17 cellular contexts compared by ENCODE assay signal in the genomic region with DNA sequence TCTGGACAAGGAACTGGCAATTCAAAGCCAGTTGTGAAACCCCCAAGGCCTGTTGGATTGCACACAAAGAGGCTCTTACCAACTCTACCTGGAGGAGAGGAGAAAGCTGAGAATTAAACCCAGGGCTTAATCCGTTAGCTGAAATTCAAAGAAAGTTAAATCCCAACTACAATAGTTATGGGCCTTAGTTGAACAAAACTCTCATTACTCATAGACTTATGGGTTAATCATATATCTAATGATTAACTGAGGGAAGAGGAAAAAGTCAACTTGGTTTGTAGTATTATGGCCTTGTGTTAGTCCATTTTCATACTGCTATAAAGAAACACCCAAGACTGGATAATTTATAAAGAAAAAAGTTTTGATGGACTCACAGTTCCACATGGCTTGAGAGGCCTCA.
DNase-seq lines count a peak whose midpoint lies in the region; ATAC-seq and TF ChIP-seq lines count a peak whose summit lies in the region.
"Had no signal": no experiment of that assay in that cellular context is flagged by ENCODE, and none has a peak within 500 bp of the region (broad histone marks: within the 10 kb centered on the region; RNA-seq: fewer than 3 reads in every experiment).

No MANE protein-coding gene starts in this region.

- peak; percentile 60 for ATAC-seq in esophagus mucosa
- ATAC-seq in GM19452 (IDR thresholded peaks at IDR 0.05; ENCODE audit: unreplicated experiment): no peak
- ATAC-seq in CD8-positive, alpha-beta T cell: no peak
- ATAC-seq: A549 had no signal

- H3K4me1 ChIP-seq in mammary epithelial cell (ENCODE audit: insufficient read depth, low read length): peaks cover 16% of the 10 kb centered on the region
- H3K4me1 ChIP-seq in mesenchymal stem cell (ENCODE audit: control insufficient read depth, insufficient read depth, low read depth, low read length): peaks cover 6% of the 10 kb centered on the region
- no peaks in the 10 kb centered on the region for H3K4me1 ChIP-seq in CD8-positive, alpha-beta T cell (ENCODE audit: insufficient read depth, low read length)
- H3K4me1 ChIP-seq: A549 had no signal

- no peak overlapping the region for H4K8ac ChIP-seq in mesenchymal stem cell (ENCODE audit: low read length)

- no peak for TF ChIP-seq CTCF in mammary epithelial cell (conservative IDR thresholded peaks at IDR 0.05 in 1 of 2, IDR thresholded peaks at IDR 0.05 in 1 of 2; ENCODE audit: extremely low read depth in 1 of 2, insufficient read depth in 1 of 2, low read depth in 1 of 2, low read length in 2 of 2)
- no peak for TF ChIP-seq CTCF in MCF 10A (IDR thresholded peaks at IDR 0.05; ENCODE audit: unreplicated experiment)
- TF ChIP-seq CTCF in CD8-positive, alpha-beta T cell (IDR thresholded peaks at IDR 0.05): no peak

- H3K4me2 ChIP-seq in mammary epithelial cell (ENCODE audit: insufficient read depth, low read depth, low read length) (no peak overlapping the region), mesenchymal stem cell (ENCODE audit: low read length, poor library complexity, severe bottlenecking) (no peak overlapping the region)
- H3K4me2 ChIP-seq: A549, GM23338 had no signal

- H3K27me3 Mint-ChIP-seq in MCF 10A (ENCODE audit: insufficient read depth, unreplicated experiment): no peaks in the 10 kb centered on the region
- H3K27me3 Mint-ChIP-seq in CD8-positive, alpha-beta T cell (ENCODE audit: low read depth): no peaks in the 10 kb centered on the region
- H3K27me3 Mint-ChIP-seq: CD4-positive, alpha-beta T cell had no signal

- H3K9me3 Mint-ChIP-seq in MCF 10A (ENCODE audit: unreplicated experiment): no peaks in the 10 kb centered on the region
- H3K9me3 Mint-ChIP-seq in CD8-positive, alpha-beta T cell: no peaks in the 10 kb centered on the region
- H3K9me3 Mint-ChIP-seq: GM23338 had no signal

- intact Hi-C loops in mammary epithelial cell (cut with micrococcal nuclease) (no loop called here), MCF 10A (cut with micrococcal nuclease) (no loop called here)
- intact Hi-C loops in CD8-positive, alpha-beta T cell (cut with DNase I, micrococcal nuclease): no loop called here

- H3K23ac ChIP-seq in mesenchymal stem cell (ENCODE audit: low read length in 2 of 2): no peak overlapping the region

- no peaks in the 10 kb centered on the region for H3K9me3 ChIP-seq in mammary epithelial cell (replicated peaks; ENCODE audit: insufficient read depth, low read length)
- no peaks in the 10 kb centered on the region for H3K9me3 ChIP-seq in mesenchymal stem cell (ENCODE audit: control insufficient read depth, low read length)
- H3K9me3 ChIP-seq in CD8-positive, alpha-beta T cell (ENCODE audit: low read length): no peaks in the 10 kb centered on the region
- H3K9me3 ChIP-seq: A549 had no signal

- CTCF ChIA-PET in mammary epithelial cell (lab: Charles Lee; ENCODE audit: low non-redundant PET): no interaction called here
- CTCF ChIA-PET in MCF 10A (lab: Yijun Ruan, JAX): no interaction called here
- CTCF ChIA-PET in CD8-positive, alpha-beta T cell (lab: Charles Lee): interaction anchor here (0.7 kb wide), 1 partner anchor 9 kb away, joined by 3 read pairs; no protein-coding TSS in a partner anchor

- no peaks in the 10 kb centered on the region for H3K79me2 ChIP-seq in mammary epithelial cell (ENCODE audit: insufficient read depth, low read length)

- BruUV-seq in mammary epithelial cell (replicated peaks; lab: Mats Ljungman, UMichigan) (no TSS peak), MCF 10A (replicated peaks; lab: Mats Ljungman, UMichigan) (no TSS peak)

- H4K91ac ChIP-seq in mesenchymal stem cell (ENCODE audit: low read length): no peak overlapping the region

- H3K4me1 Mint-ChIP-seq in MCF 10A (ENCODE audit: insufficient read depth, unreplicated experiment): peaks cover 10% of the 10 kb centered on the region
- H3K4me1 Mint-ChIP-seq in CD8-positive, alpha-beta T cell (ENCODE audit: low read depth): no peaks in the 10 kb centered on the region

- no peak overlapping the region for H2BK5ac ChIP-seq in mesenchymal stem cell (ENCODE audit: low read depth, low read length, poor library complexity, severe bottlenecking)

- no peak overlapping the region for H3K18ac ChIP-seq in mesenchymal stem cell (ENCODE audit: low read depth in 1 of 2, low read length in 2 of 2)

- dilution Hi-C loops in mammary epithelial cell (cut with HindIII; ENCODE audit: low sequenced_read_pairs): no loop called here

- H2AK5ac ChIP-seq in mesenchymal stem cell (ENCODE audit: low read length, severe bottlenecking): no peak overlapping the region

- 100% methylated on average over 1 of the region's 1 CpG for WGBS in mammary epithelial cell (ENCODE audit: low coverage, missing lambda C conversion rate)
- WGBS in mesenchymal stem cell: no CpG with 5 or more reads among the region's 1 CpG

- H3K4me3 ChIP-seq in mammary epithelial cell (replicated peaks in 1 of 3; ENCODE audit: insufficient read depth in 1 of 3, low read depth in 2 of 3, low read length in 3 of 3) (no peak overlapping the region), mesenchymal stem cell (ENCODE audit: insufficient read depth in 1 of 2, low read depth in 1 of 2, low read length in 2 of 2) (no peak overlapping the region)
- no peak overlapping the region for H3K4me3 ChIP-seq in CD8-positive, alpha-beta T cell (ENCODE audit: low read depth, low read length)
- H3K4me3 ChIP-seq: A549, GM23338 had no signal

- no peak overlapping the region for H2BK120ac ChIP-seq in mesenchymal stem cell (ENCODE audit: low read depth, low read length)

- H3K36me3 ChIP-seq in mammary epithelial cell (ENCODE audit: insufficient read depth, low read length): no peaks in the 10 kb centered on the region
- H3K36me3 ChIP-seq in mesenchymal stem cell (ENCODE audit: control insufficient read depth in 1 of 2, insufficient read depth in 2 of 2, low read depth in 1 of 2, low read length in 2 of 2): no peaks in the 10 kb centered on the region
- H3K36me3 ChIP-seq in CD8-positive, alpha-beta T cell (ENCODE audit: insufficient read depth, low read length): no peaks in the 10 kb centered on the region

- no peak overlapping the region for H2BK15ac ChIP-seq in mesenchymal stem cell (ENCODE audit: low read depth, poor library complexity, severe bottlenecking)

- no peaks in the 10 kb centered on the region for H4K20me1 ChIP-seq in mammary epithelial cell (ENCODE audit: insufficient read depth, low read length)

- POLR2A ChIA-PET in MCF 10A (lab: Yijun Ruan, JAX): interaction anchor here (0.6 kb wide), 1 partner anchor 779 kb away, joined by 4 read pairs; no protein-coding TSS in a partner anchor
- POLR2A ChIA-PET in CD8-positive, alpha-beta T cell (lab: Charles Lee): no interaction called here

- no peak overlapping the region for H3K4ac ChIP-seq in mesenchymal stem cell (ENCODE audit: low read depth in 1 of 2, low read length in 2 of 2)

- no peak overlapping the region for H2BK12ac ChIP-seq in mesenchymal stem cell (ENCODE audit: low read length in 2 of 2)

- H3K27ac ChIP-seq in mammary epithelial cell (ENCODE audit: insufficient read depth, low read depth, low read length): no peak overlapping the region
- peak overlapping the region; percentile 76 for H3K27ac ChIP-seq in mesenchymal stem cell (ENCODE audit: low read length, poor library complexity, severe bottlenecking)
- H3K27ac ChIP-seq in CD8-positive, alpha-beta T cell (ENCODE audit: low read depth, low read length): no peak overlapping the region
- H3K27ac ChIP-seq: 22Rv1, A549, C4-2B, HL-60 had no signal

- H3K14ac ChIP-seq in mesenchymal stem cell (ENCODE audit: low read length in 2 of 2): no peak overlapping the region

- H3K27ac Mint-ChIP-seq in MCF 10A (ENCODE audit: low read depth, unreplicated experiment): no peak overlapping the region
- H3K27ac Mint-ChIP-seq in CD8-positive, alpha-beta T cell: no peak overlapping the region
- H3K27ac Mint-ChIP-seq: CD4-positive, alpha-beta T cell; GM23338 had no signal

- in situ Hi-C loops in mammary epithelial cell (cut with MboI; ENCODE audit: low sequenced_read_pairs in 2 of 2): no loop called here

- DNase-seq in mammary epithelial cell (no peak), MCF 10A (ENCODE audit: unreplicated experiment) (no peak), mesenchymal stem cell (no peak), NOMO-1 treated with dmso at 0.1 percent for 144 hours (lab: John Stamatoyannopoulos, UW; ENCODE audit: unreplicated experiment) (no peak)
- no peak for DNase-seq in CD8-positive, alpha-beta T cell
- DNase-seq: AML-193; CD4-positive, alpha-beta T cell; DMS79; GDM1; HCEC 1CT had no signal

- H3K79me1 ChIP-seq in mesenchymal stem cell (replicated peaks; ENCODE audit: low read length, poor library complexity, severe bottlenecking): no peaks in the 10 kb centered on the region

- no peaks in the 10 kb centered on the region for H3K36me3 Mint-ChIP-seq in MCF 10A (ENCODE audit: insufficient read depth, unreplicated experiment)
- H3K36me3 Mint-ChIP-seq in CD8-positive, alpha-beta T cell: no peaks in the 10 kb centered on the region

- H3K27me3 ChIP-seq in mammary epithelial cell (ENCODE audit: insufficient read depth, low read length) (no peaks in the 10 kb centered on the region), mesenchymal stem cell (ENCODE audit: control insufficient read depth in 1 of 2, insufficient read depth in 1 of 2, low read length in 2 of 2) (no peaks in the 10 kb centered on the region)
- no peaks in the 10 kb centered on the region for H3K27me3 ChIP-seq in CD8-positive, alpha-beta T cell (ENCODE audit: insufficient read depth, low read length)

- H3K4me3 Mint-ChIP-seq in MCF 10A (ENCODE audit: unreplicated experiment): no peak overlapping the region
- H3K4me3 Mint-ChIP-seq in CD8-positive, alpha-beta T cell: no peak overlapping the region
- H3K4me3 Mint-ChIP-seq: CD4-positive, alpha-beta T cell; GM23338 had no signal

- no peak overlapping the region for H3K9ac ChIP-seq in mammary epithelial cell (ENCODE audit: insufficient read depth, low read length)
- no peak overlapping the region for H3K9ac ChIP-seq in mesenchymal stem cell (ENCODE audit: low read length)

- H2AFZ ChIP-seq in mammary epithelial cell (ENCODE audit: low read depth, low read length) (peak overlapping the region; percentile 73), mesenchymal stem cell (ENCODE audit: low read depth, low read length) (no peak overlapping the region)
- H2AFZ ChIP-seq: GM23338 had no signal
